Comparison of ENCODE assay signal across 1 cellular context in the genomic region with DNA sequence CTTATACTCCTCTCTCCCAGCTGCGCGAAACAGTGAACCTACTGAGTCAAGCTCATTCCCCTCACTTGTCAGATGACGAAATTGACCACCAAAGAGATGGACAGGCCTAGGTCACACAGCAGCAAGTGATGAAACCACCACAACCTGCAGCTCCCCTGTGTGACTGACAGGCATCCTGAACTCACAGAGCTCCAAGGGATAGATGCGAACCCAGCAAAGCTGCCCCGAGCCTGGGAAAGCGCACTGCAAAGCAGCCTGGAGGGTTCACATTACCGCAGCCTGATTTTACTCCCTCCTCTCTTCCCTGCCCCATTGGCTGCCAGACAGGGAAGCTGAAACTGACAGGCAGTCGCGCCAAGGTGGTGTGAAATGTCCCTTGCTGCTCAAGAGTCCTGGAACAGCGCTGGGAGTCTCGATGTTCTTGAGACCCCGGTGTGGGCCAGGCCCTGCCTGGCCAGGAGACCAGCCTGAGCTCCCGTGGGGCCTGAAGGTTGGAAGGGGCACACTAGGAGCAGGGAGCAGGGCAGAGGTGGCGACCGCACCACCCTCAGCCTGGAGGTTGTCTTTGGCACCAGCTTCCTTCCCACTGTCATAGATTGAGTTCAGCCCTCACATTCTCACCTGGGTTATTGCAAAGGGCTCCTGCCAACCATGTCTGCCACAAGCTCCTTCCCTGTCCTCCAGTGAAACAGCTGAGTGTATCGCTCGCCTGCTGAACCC.
TF ChIP-seq lines count a peak whose summit lies in the region.

No MANE protein-coding gene starts in this region.

TF ChIP-seq in GM23338, 12 proteins besides CTCF, POLR2A, EP300 and RAD21 (continued from another document):
- TF ChIP-seq ZNF331 (CRISPR knock-in tag; IDR thresholded peaks at IDR 0.05; ENCODE audit: low read depth) = no peak
- TF ChIP-seq JUNB (IDR thresholded peaks at IDR 0.05; ENCODE audit: unreplicated experiment) = no peak
- no peak for TF ChIP-seq ZNF114 (CRISPR knock-in tag; IDR thresholded peaks at IDR 0.05)
